Comparison of ENCODE assay signal across 2 cellular contexts in the genomic region with DNA sequence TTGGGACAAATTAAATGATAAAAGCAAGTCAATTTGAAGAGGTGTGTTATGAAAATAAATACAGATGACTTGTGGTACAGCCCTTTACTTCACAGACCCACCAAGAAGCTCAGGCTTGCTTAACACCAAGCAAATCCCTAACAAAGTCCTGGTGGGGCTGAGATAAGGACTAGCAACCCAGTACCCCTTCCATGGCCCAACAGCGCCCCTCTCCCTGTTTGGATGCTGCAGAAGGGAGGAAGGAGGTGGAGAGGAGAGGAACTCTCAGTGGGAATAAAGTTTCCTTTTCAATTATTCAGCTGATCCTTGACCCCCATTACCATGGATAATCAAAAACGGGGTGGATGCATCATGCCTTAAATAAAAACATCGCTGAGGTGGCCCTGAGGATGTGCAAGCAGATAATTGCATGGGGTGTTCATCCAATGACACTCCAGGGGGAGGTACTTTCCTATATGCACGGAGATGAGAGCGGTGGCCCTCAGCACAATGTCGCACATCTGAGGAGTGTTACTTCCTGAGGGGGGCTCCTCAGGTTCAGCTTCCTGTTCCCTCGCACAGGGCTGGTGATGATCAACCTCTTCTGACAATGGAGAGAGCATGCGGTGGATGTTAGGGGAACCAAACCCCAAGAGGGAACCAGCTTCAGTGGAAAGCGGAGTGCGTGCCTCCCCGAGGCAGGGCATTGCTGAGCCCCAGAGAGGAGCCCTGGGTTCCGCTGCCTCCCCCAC.
TF ChIP-seq lines count a peak whose summit lies in the region.

No MANE protein-coding gene starts in this region.

TF ChIP-seq in SK-N-SH, 30 proteins besides CTCF, POLR2A, EP300 and RAD21 (continued from another document):
- TF ChIP-seq, protein P1, sequence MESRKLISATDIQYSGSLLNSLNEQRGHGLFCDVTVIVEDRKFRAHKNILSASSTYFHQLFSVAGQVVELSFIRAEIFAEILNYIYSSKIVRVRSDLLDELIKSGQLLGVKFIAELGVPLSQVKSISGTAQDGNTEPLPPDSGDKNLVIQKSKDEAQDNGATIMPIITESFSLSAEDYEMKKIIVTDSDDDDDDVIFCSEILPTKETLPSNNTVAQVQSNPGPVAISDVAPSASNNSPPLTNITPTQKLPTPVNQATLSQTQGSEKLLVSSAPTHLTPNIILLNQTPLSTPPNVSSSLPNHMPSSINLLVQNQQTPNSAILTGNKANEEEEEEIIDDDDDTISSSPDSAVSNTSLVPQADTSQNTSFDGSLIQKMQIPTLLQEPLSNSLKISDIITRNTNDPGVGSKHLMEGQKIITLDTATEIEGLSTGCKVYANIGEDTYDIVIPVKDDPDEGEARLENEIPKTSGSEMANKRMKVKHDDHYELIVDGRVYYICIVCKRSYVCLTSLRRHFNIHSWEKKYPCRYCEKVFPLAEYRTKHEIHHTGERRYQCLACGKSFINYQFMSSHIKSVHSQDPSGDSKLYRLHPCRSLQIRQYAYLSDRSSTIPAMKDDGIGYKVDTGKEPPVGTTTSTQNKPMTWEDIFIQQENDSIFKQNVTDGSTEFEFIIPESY (IDR thresholded peaks at IDR 0.05; ENCODE audit: borderline replicate concordance, low read depth): no peak

TF ChIP-seq in SK-N-SH treated with all-trans-retinoic acid at 6 μM for 48 hours, 23 proteins besides CTCF, POLR2A, EP300 and RAD21 (continued from another document):
- TF ChIP-seq, protein P2, sequence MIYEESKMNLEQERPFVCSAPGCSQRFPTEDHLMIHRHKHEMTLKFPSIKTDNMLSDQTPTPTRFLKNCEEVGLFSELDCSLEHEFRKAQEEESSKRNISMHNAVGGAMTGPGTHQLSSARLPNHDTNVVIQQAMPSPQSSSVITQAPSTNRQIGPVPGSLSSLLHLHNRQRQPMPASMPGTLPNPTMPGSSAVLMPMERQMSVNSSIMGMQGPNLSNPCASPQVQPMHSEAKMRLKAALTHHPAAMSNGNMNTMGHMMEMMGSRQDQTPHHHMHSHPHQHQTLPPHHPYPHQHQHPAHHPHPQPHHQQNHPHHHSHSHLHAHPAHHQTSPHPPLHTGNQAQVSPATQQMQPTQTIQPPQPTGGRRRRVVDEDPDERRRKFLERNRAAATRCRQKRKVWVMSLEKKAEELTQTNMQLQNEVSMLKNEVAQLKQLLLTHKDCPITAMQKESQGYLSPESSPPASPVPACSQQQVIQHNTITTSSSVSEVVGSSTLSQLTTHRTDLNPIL (CRISPR knock-in tag; IDR thresholded peaks at IDR 0.05; ENCODE audit: low read depth): no peak
- TF ChIP-seq ESRRG (CRISPR knock-in tag; IDR thresholded peaks at IDR 0.05): no peak
- TF ChIP-seq PATZ1 (CRISPR knock-in tag; IDR thresholded peaks at IDR 0.05; ENCODE audit: borderline replicate concordance): no peak
- no peak for TF ChIP-seq TCF4 (CRISPR knock-in tag; IDR thresholded peaks at IDR 0.05; ENCODE audit: borderline replicate concordance)
- no peak for TF ChIP-seq CSRNP3 (CRISPR knock-in tag; IDR thresholded peaks at IDR 0.05)
TF ChIP-seq in SK-N-SH treated with all-trans-retinoic acid at 6 μM for 48 hours: peak in this region for 0.
